In the genomic region with DNA sequence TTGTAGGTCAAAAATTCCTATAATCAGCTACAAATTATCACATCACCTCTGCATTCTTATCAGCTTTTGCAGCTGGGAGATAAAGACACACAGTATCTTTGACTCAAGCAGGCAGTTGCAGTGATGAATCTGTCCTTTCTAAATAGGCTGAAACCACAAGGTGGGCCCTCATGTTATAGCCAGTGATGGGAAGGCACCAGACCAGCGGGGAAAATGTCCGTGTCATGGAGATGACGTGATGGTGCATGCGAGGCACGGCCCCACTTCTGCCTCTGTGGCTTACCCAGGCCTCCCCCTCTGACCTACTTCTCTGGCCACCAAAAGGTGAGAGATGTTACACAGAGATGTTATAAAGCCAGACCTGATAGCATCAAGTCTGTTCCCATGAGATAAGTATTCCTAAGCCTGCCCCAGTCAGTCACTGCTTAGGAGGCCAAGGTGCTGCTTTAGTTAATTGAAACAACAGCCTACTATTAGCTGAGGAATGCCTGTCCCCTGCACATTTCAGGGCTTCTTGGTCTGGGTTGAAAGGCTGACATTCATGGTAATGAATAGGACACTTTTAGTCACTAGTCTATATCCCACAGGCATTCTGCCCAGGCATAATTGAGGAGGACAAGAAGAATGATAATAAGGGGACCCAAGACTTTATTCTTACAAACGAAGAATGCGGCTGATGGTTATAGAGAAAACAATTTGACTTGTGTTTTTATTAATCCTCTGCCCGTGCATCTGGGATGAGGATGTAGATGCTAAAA, we compare ENCODE assay signal across 17 cellular contexts.
A peak's percentile ranks its signal among the peaks of the same experiment; 100 is the strongest.
DNase-seq lines count a peak whose midpoint lies in the region; ATAC-seq and TF ChIP-seq lines count a peak whose summit lies in the region.
"Had no signal": no experiment of that assay in that cellular context is flagged by ENCODE, and none has a peak within 500 bp of the region (broad histone marks: within the 10 kb centered on the region; RNA-seq: fewer than 3 reads in every experiment).

No MANE protein-coding gene starts in this region.

- WGBS in stomach, 5 donors, result 76 to 93% (median 79%) methylated on average over 8 of the region's 8 CpGs

- no peak overlapping the region for H3K4me2 ChIP-seq in GM23338
- H3K4me2 ChIP-seq: KMS-11 had no signal

- no peaks in the 10 kb centered on the region for H3K27me3 ChIP-seq in GM23338 (ENCODE audit: insufficient read depth)
- no peaks in the 10 kb centered on the region for H3K27me3 ChIP-seq in stomach
- no peaks in the 10 kb centered on the region for H3K27me3 ChIP-seq in breast epithelium
- H3K27me3 ChIP-seq: upper lobe of right lung had no signal

- peaks cover 4% of the 10 kb centered on the region; the same call in 1 of the 2 replicates for H3K4me1 ChIP-seq in GM23338 (ENCODE audit: insufficient read depth)
- no peaks in the 10 kb centered on the region for H3K4me1 ChIP-seq in stomach
- H3K4me1 ChIP-seq in breast epithelium, result no peaks in the 10 kb centered on the region
- H3K4me1 ChIP-seq: upper lobe of right lung had no signal

- H3K27ac Mint-ChIP-seq in GM23338, result no peak overlapping the region
- no peak overlapping the region for H3K27ac Mint-ChIP-seq in activated T-helper 17 cell treated with anti-CD3 and anti-CD28 coated beads, Interleukin-2, amount 50 U/mL, for 72 hours

- TF ChIP-seq EP300 in stomach (IDR thresholded peaks at IDR 0.05), result no peak

- peaks cover under 1% of the 10 kb centered on the region; the same call in 1 of the 3 replicates for H3K9me3 Mint-ChIP-seq in GM23338
- H3K9me3 Mint-ChIP-seq in activated T-helper 17 cell treated with anti-CD3 and anti-CD28 coated beads, Interleukin-2, amount 50 U/mL, for 72 hours, result peaks cover 3% of the 10 kb centered on the region

- H3K9me2 ChIP-seq in GM23338 (ENCODE audit: insufficient read depth), result peaks cover 23% of the 10 kb centered on the region

- no peak overlapping the region for H3K4me3 Mint-ChIP-seq in GM23338
- H3K4me3 Mint-ChIP-seq in activated T-helper 17 cell treated with anti-CD3 and anti-CD28 coated beads, Interleukin-2, amount 50 U/mL, for 72 hours, result no peak overlapping the region

- TF ChIP-seq POLR2A in stomach (IDR thresholded peaks at IDR 0.05), result no peak
- no peak for TF ChIP-seq POLR2A in breast epithelium (IDR thresholded peaks at IDR 0.05)

- TF ChIP-seq CTCF in GM23338 (conservative IDR thresholded peaks at IDR 0.05; ENCODE audit: low read depth in 2 of 2), result no peak
- no peak for TF ChIP-seq CTCF in stomach (IDR thresholded peaks at IDR 0.05)
- no peak for TF ChIP-seq CTCF in breast epithelium (IDR thresholded peaks at IDR 0.05)

- H4K20me1 ChIP-seq in GM23338 (replicated peaks; ENCODE audit: insufficient read depth), result no peaks in the 10 kb centered on the region

- no peaks in the 10 kb centered on the region for H3K9me3 ChIP-seq in stomach
- no peaks in the 10 kb centered on the region for H3K9me3 ChIP-seq in breast epithelium
- H3K9me3 ChIP-seq: upper lobe of right lung had no signal

- H3K36me3 Mint-ChIP-seq in GM23338 (ENCODE audit: low read depth), result no peaks in the 10 kb centered on the region; the same call in 2 of the 3 replicates
- H3K36me3 Mint-ChIP-seq in activated T-helper 17 cell treated with anti-CD3 and anti-CD28 coated beads, Interleukin-2, amount 50 U/mL, for 72 hours (ENCODE audit: low read depth), result no peaks in the 10 kb centered on the region

- intact Hi-C loops in stomach (cut with DNase I; ENCODE audit: low total_unique reads) (no loop called here), breast epithelium (cut with DNase I; ENCODE audit: low total_unique reads) (no loop called here)

- ATAC-seq in GM23338, result no peak
- ATAC-seq in activated T-helper 17 cell treated with anti-CD3 and anti-CD28 coated beads, Interleukin-2, amount 50 U/mL, for 72 hours (replicated peaks), result peak; percentile 41
- no peak for ATAC-seq in GM21390 (IDR thresholded peaks at IDR 0.05; ENCODE audit: unreplicated experiment)
- ATAC-seq: upper lobe of right lung had no signal

- DNase-seq in COLO829 (ENCODE audit: low spot score) (peak; percentile 35), GM23338 (ENCODE audit: low spot score) (no peak), midbrain (lab: John Stamatoyannopoulos, UW) (peak; percentile 13), stomach (no peak), breast epithelium (ENCODE audit: low spot score in 2 of 2) (no peak), NCI-H187 (lab: John Stamatoyannopoulos, UW) (no peak)
- DNase-seq: activated naive CD4-positive, alpha-beta T cell; COR-L47; glutamatergic neuron; NCI-H1417 treated with DMSO at 0.1 percent for 48 hours; nucleus accumbens; stimulated activated CD4-positive, alpha-beta T cell treated with anti-CD3 and anti-CD28 coated beads, Interleukin-4, amount 100 ng/mL, for 1 hour; upper lobe of right lung had no signal

- no peaks in the 10 kb centered on the region for H3K36me3 ChIP-seq in GM23338 (ENCODE audit: insufficient read depth)
- H3K36me3 ChIP-seq in stomach, result no peaks in the 10 kb centered on the region
- H3K36me3 ChIP-seq in breast epithelium, result no peaks in the 10 kb centered on the region
- H3K36me3 ChIP-seq: upper lobe of right lung had no signal

- no peak overlapping the region for H3K27ac ChIP-seq in GM23338 (ENCODE audit: low read depth)
- no peak overlapping the region for H3K27ac ChIP-seq in stomach
- H3K27ac ChIP-seq in breast epithelium, result no peak overlapping the region
- H3K27ac ChIP-seq: HL-60, KMS-11, upper lobe of right lung had no signal

- H3K4me3 ChIP-seq in GM23338 (no peak overlapping the region), stomach (no peak overlapping the region), breast epithelium (no peak overlapping the region)
- H3K4me3 ChIP-seq: upper lobe of right lung had no signal

- H3K27me3 Mint-ChIP-seq in GM23338 (ENCODE audit: insufficient read depth, low read depth, poor library complexity), result no peaks in the 10 kb centered on the region
- H3K27me3 Mint-ChIP-seq in activated T-helper 17 cell treated with anti-CD3 and anti-CD28 coated beads, Interleukin-2, amount 50 U/mL, for 72 hours, result peaks cover 6% of the 10 kb centered on the region

- H3K79me2 ChIP-seq in GM23338 (replicated peaks; ENCODE audit: insufficient read depth), result no peaks in the 10 kb centered on the region

- H3F3A ChIP-seq in GM23338 (replicated peaks; ENCODE audit: low read depth), result no peaks in the 10 kb centered on the region

- H3K4me1 Mint-ChIP-seq in GM23338, result peaks cover 6% of the 10 kb centered on the region
- no peaks in the 10 kb centered on the region for H3K4me1 Mint-ChIP-seq in activated T-helper 17 cell treated with anti-CD3 and anti-CD28 coated beads, Interleukin-2, amount 50 U/mL, for 72 hours

- 0 out of 2 replicates have a peak overlapping the region, but pooled peaks have one; percentile 20 for H2AFZ ChIP-seq in GM23338

TF ChIP-seq in GM23338, 12 proteins besides CTCF, POLR2A, EP300 and RAD21 (continues in another document):
- TF ChIP-seq, protein P1, sequence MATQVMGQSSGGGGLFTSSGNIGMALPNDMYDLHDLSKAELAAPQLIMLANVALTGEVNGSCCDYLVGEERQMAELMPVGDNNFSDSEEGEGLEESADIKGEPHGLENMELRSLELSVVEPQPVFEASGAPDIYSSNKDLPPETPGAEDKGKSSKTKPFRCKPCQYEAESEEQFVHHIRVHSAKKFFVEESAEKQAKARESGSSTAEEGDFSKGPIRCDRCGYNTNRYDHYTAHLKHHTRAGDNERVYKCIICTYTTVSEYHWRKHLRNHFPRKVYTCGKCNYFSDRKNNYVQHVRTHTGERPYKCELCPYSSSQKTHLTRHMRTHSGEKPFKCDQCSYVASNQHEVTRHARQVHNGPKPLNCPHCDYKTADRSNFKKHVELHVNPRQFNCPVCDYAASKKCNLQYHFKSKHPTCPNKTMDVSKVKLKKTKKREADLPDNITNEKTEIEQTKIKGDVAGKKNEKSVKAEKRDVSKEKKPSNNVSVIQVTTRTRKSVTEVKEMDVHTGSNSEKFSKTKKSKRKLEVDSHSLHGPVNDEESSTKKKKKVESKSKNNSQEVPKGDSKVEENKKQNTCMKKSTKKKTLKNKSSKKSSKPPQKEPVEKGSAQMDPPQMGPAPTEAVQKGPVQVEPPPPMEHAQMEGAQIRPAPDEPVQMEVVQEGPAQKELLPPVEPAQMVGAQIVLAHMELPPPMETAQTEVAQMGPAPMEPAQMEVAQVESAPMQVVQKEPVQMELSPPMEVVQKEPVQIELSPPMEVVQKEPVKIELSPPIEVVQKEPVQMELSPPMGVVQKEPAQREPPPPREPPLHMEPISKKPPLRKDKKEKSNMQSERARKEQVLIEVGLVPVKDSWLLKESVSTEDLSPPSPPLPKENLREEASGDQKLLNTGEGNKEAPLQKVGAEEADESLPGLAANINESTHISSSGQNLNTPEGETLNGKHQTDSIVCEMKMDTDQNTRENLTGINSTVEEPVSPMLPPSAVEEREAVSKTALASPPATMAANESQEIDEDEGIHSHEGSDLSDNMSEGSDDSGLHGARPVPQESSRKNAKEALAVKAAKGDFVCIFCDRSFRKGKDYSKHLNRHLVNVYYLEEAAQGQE (IDR thresholded peaks at IDR 0.05; ENCODE audit: unreplicated experiment), result no peak
- TF ChIP-seq POLR2AphosphoS5 (IDR thresholded peaks at IDR 0.05; ENCODE audit: low read depth) (no peak), ZNF114 (CRISPR knock-in tag; IDR thresholded peaks at IDR 0.05) (no peak), EZH2phosphoT487 (IDR thresholded peaks at IDR 0.05; ENCODE audit: unreplicated experiment) (no peak), EZH2 (IDR thresholded peaks at IDR 0.05; ENCODE audit: low read depth, unreplicated experiment) (no peak)
- TF ChIP-seq, protein P2, sequence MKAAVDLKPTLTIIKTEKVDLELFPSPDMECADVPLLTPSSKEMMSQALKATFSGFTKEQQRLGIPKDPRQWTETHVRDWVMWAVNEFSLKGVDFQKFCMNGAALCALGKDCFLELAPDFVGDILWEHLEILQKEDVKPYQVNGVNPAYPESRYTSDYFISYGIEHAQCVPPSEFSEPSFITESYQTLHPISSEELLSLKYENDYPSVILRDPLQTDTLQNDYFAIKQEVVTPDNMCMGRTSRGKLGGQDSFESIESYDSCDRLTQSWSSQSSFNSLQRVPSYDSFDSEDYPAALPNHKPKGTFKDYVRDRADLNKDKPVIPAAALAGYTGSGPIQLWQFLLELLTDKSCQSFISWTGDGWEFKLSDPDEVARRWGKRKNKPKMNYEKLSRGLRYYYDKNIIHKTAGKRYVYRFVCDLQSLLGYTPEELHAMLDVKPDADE (IDR thresholded peaks at IDR 0.05), result no peak

Comparison
In these comparisons a context has a peak if more than half of its experiments do, and no peak if none do; other contexts are left out.
1. DNase-seq: peak in COLO829 (single experiment) and midbrain (single experiment); none in GM23338 (single experiment), stomach (single experiment), breast epithelium (0 of 2) and NCI-H187 (0 of 2).